ENCODE assay signal across 16 cellular contexts in genomic region chr9:92774274-92774673, GRCh38. TPM values are rescaled to one million over a fixed set of nuclear protein-coding genes. Genes with fewer than 3 reads are reported as not detected.
A peak's percentile ranks its signal among the peaks of the same experiment; 100 is the strongest.
DNase-seq lines count a peak whose midpoint lies in the region; ATAC-seq and TF ChIP-seq lines count a peak whose summit lies in the region.
"Had no signal": no experiment of that assay in that cellular context is flagged by ENCODE, and none has a peak within 500 bp of the region (broad histone marks: within the 10 kb centered on the region; RNA-seq: fewer than 3 reads in every experiment).

No MANE protein-coding gene starts in this region.

- WGBS in adrenal gland, 4 donors, result 91 to 100% (median 97%) methylated on average over 1 of the region's 1 CpG

- H3K9me3 ChIP-seq in adrenal gland (replicated peaks in 1 of 3), result no peaks in the 10 kb centered on the region

- H3K36me3 ChIP-seq in adrenal gland (replicated peaks in 1 of 2), result no peaks in the 10 kb centered on the region
- H3K36me3 ChIP-seq: neural progenitor cell had no signal

- H3K27ac ChIP-seq in adrenal gland, result no peak overlapping the region
- H3K27ac ChIP-seq: neural progenitor cell had no signal

- H3K4me1 ChIP-seq in adrenal gland (replicated peaks in 1 of 2), result no peaks in the 10 kb centered on the region
- H3K4me1 ChIP-seq: neural progenitor cell had no signal

- peaks cover 14% of the 10 kb centered on the region for H3K4me1 Mint-ChIP-seq in brain
- H3K4me1 Mint-ChIP-seq: neural progenitor cell had no signal

- no peak for ATAC-seq in HG03039 (IDR thresholded peaks at IDR 0.05; ENCODE audit: unreplicated experiment)
- ATAC-seq in activated CD4-positive, CD25-positive, alpha-beta regulatory T cell treated with anti-CD3 and anti-CD28 coated beads, Interleukin-2, amount 50 U/mL, for 24 hours, result no peak
- ATAC-seq: K562, left cardiac atrium had no signal

- no peaks in the 10 kb centered on the region for H3K27me3 ChIP-seq in adrenal gland
- H3K27me3 ChIP-seq: neural progenitor cell had no signal

- peaks cover 0 to 3% (median 1%) of the 10 kb centered on the region in 5 experiments for H3K9me3 Mint-ChIP-seq in brain
- H3K9me3 Mint-ChIP-seq: activated B cell treated with CpG ODN at 0.5 μM for 24 hours, neural progenitor cell had no signal

- no peak for TF ChIP-seq POLR2A in adrenal gland (IDR thresholded peaks at IDR 0.05)

- no peak for TF ChIP-seq CTCF in AG09319 (IDR thresholded peaks at IDR 0.05; ENCODE audit: low read depth, low read length)
- no peak for TF ChIP-seq CTCF in brain (conservative IDR thresholded peaks at IDR 0.05)
- no peak for TF ChIP-seq CTCF in adrenal gland (IDR thresholded peaks at IDR 0.05)

- intact Hi-C loops in adrenal gland (cut with DNase I), result no loop called here

- H3K36me3 Mint-ChIP-seq in brain, result no peaks in the 10 kb centered on the region
- H3K36me3 Mint-ChIP-seq: neural progenitor cell had no signal

- no peaks in the 10 kb centered on the region for H3K27me3 Mint-ChIP-seq in brain
- H3K27me3 Mint-ChIP-seq: activated B cell treated with CpG ODN at 0.5 μM for 24 hours had no signal

- H3K4me3 ChIP-seq in adrenal gland, result no peak overlapping the region
- H3K4me3 ChIP-seq: K562, neural progenitor cell had no signal

- H3K27ac Mint-ChIP-seq in brain, result peak overlapping the region in 3 of 5 experiments; percentile 78 to 79 (median 79)
- H3K27ac Mint-ChIP-seq: activated B cell treated with CpG ODN at 0.5 μM for 24 hours, neural progenitor cell had no signal

- H3K4me3 Mint-ChIP-seq in brain, result peak overlapping the region in 2 of 5 experiments; percentile 33 to 58
- H3K4me3 Mint-ChIP-seq: activated B cell treated with CpG ODN at 0.5 μM for 24 hours, neural progenitor cell had no signal

- DNase-seq in AG09319 (ENCODE audit: extremely low read depth, low read depth) (peak; percentile 70), HPDE6-E6E7 (ENCODE audit: extremely low spot score) (peak; percentile 76), kidney glomerular epithelial cell (lab: John Stamatoyannopoulos, UW) (peak; percentile 5), cerebellar cortex (ENCODE audit: low spot score) (no peak), adrenal gland (no peak)
- DNase-seq: activated B cell treated with CpG ODN at 0.5 μM for 24 hours; activated T-cell treated with anti-CD3 and anti-CD28 coated beads, Interleukin-2, amount 50 U/mL, for 1 hour; aorta; left cardiac atrium; NCI-H2081 treated with DMSO at 0.1 percent for 48 hours; stimulated activated CD4-positive, alpha-beta T cell treated with anti-CD3 and anti-CD28 coated beads, Interleukin-15, amount 100 ng/mL, for 24 hours had no signal

RNA-seq across cellular contexts. Expression of gene BICD2, which starts 9.6 kb away (rescaled TPM):
- 61.0 TPM for polyA plus RNA-seq in brain (ENCODE audit: insufficient read depth, low read depth, low replicate concordance)
- total RNA-seq in adrenal gland, result 10 to 100 TPM; 20.1 to 33.8 (median 26.2) TPM
- 10 to 100 TPM in 2 of 3 donors, 1 to 10 TPM in 1; 9.3 to 14.9 (median 13.0) TPM for polyA plus RNA-seq in adrenal gland

Comparison
In these comparisons a context has a peak if more than half of its experiments do, and no peak if none do; other contexts are left out.
1. DNase-seq: peak in AG09319 (single experiment), HPDE6-E6E7 (single experiment) and kidney glomerular epithelial cell (single experiment); none in cerebellar cortex (single experiment) and adrenal gland (0 of 7).